Comparison of ENCODE assay signal across 9 cellular contexts in the genomic region with DNA sequence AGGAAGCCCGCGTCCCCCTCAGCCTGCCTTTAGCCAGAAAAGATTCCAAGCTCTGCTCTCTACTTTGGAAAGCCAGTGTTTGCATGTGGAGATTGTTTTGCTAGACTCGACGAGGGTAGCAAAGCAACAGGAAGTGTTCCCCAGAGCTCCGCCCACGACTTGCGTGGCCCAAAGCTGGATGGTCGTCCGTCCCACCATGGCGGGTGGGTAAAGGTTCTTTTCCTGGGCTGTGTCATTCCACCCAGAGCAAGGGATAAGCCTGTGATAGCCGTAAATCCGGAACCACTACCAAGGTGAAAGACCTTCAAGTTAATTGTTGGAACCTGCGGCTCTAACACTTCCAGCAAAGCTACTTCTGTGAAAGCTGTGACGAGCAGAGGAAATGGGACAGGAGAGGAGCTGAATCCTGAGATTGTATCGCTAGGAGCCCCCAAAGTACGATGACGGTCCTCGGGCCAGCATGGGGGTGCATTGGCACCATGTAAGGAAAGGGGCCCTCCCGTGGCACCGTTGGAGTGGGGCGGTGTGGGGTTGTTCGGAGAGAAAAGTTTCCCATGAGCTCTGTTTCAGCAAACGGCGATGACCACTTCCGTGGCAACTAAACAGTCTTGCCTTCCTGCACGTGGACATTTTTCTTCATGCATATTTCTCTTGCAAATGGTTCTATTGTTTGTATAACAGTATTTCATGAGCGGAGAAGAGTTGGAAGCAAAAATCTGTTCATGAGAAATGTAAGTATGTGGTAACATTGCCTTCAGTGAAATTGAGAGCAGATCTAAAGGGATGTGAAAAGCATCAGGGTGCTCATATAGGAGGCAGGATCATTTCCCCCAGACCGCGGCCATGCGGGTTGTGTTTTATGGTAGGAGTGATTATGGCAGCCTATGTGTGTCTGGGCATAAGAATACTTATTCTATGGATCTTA. TPM values are rescaled to one million over a fixed set of nuclear protein-coding genes. Genes with fewer than 3 reads are reported as not detected.
A peak's percentile ranks its signal among the peaks of the same experiment; 100 is the strongest.
DNase-seq lines count a peak whose midpoint lies in the region; ATAC-seq lines count a peak whose summit lies in the region.
"Had no signal": no experiment of that assay in that cellular context is flagged by ENCODE, and none has a peak within 500 bp of the region (broad histone marks: within the 10 kb centered on the region; RNA-seq: fewer than 3 reads in every experiment).

No MANE protein-coding gene starts in this region.

- peak; percentile 21 for DNase-seq in T-helper 9 cell
- DNase-seq in left cardiac atrium, result peak; percentile 33
- DNase-seq in stimulated activated naive CD8-positive, alpha-beta T cell treated with anti-CD3 and anti-CD28 coated beads, Interleukin-15, Interleukin-2, amounts not matched to agents 100 U/mL and 50 U/mL, for 24 hours, result peak; percentile 46
- no peak for DNase-seq in kidney glomerular epithelial cell (lab: John Stamatoyannopoulos, UW)
- DNase-seq in HCEC 1CT, result no peak

- ATAC-seq in GM21786 (IDR thresholded peaks at IDR 0.05; ENCODE audit: unreplicated experiment) (peak; percentile 6), left cardiac atrium (peak; percentile 8 to 28), GM19397 (IDR thresholded peaks at IDR 0.05; ENCODE audit: unreplicated experiment) (no peak), HG02642 (IDR thresholded peaks at IDR 0.05; ENCODE audit: poor library complexity, unreplicated experiment) (no peak)
- ATAC-seq in stimulated activated naive CD8-positive, alpha-beta T cell treated with anti-CD3 and anti-CD28 coated beads, Interleukin-15, Interleukin-2, amounts not matched to agents 100 U/mL and 50 U/mL, for 24 hours, result no peak

- intact Hi-C loops in left cardiac atrium (cut with DNase I), result loop anchor here in 1 of 2 donors (10.0 kb wide), 1 partner anchor 55 kb away; the partner anchor contains the start of gene MX1

RNA-seq across cellular contexts. Expression of gene MX2, which starts 8.3 kb away (rescaled TPM):
- total RNA-seq in left cardiac atrium, result 10 to 100 TPM in 1 of 2 donors, 1 to 10 TPM in 1; 7.7 to 14.7 TPM

RNA-seq across cellular contexts. Expression of gene FAM3B, which starts 53.6 kb away (rescaled TPM):
- total RNA-seq in left cardiac atrium, result under 1 TPM in 1 of 2 donors, not detected in 1; 0.63 TPM
- total RNA-seq: bronchial epithelial cell had no signal

RNA-seq across cellular contexts. Expression of gene MX1, which starts 55.9 kb away (rescaled TPM):
- 10 to 100 TPM; 15.4 to 48.6 TPM for total RNA-seq in left cardiac atrium

Comparison
In these comparisons a context has a peak if more than half of its experiments do, and no peak if none do; other contexts are left out.
1. ATAC-seq: peak in GM21786 (single experiment) and left cardiac atrium (2 of 2); none in stimulated activated naive CD8-positive, alpha-beta T cell treated with anti-CD3 and anti-CD28 coated beads, Interleukin-15, Interleukin-2, amounts not matched to agents 100 U/mL and 50 U/mL, for 24 hours (single experiment), GM19397 (single experiment) and HG02642 (single experiment).
2. DNase-seq: peak in T-helper 9 cell (single experiment), left cardiac atrium (single experiment) and stimulated activated naive CD8-positive, alpha-beta T cell treated with anti-CD3 and anti-CD28 coated beads, Interleukin-15, Interleukin-2, amounts not matched to agents 100 U/mL and 50 U/mL, for 24 hours (single experiment); none in kidney glomerular epithelial cell (single experiment) and HCEC 1CT (single experiment).